ENCODE assay signal across 1 cellular context in the genomic region with DNA sequence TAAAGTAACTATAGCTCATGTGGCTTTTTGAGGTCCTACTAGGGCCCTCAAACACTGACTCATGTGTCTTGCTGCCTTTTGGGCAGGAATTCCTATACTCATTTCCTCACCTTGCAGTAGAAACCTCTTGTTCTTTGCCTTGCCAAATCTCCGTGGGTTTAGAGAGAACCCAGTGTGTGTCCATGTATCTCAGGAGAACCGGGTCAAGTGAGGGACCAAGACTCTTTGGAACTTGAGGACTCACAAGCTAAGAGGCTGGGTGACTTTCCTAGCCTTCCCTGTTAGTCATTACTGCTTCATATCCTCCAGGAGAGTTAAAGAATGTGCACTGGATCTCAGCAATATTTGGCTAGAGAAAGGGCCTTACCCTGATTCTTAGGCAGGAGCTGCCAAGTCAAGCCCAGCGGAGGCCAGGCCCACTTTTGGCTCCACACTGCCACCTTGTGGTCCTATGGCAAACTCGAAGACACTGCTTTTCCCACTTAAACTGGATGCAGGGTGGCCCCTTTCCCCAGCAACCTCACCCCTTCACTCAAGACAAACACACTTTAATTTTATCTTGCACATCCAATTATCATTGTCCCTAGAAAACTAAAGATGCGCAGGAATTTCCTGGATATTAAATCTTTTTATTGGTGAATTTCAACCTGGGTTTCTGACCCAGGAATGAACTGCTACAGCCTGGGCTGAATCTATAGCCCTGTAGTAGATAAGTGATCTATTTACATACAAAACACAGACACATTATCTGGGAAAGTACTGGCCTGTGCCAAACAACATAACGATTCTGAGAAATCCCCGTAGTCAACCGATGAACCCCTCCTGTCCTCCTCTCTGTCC.
A peak's percentile ranks its signal among the peaks of the same experiment; 100 is the strongest.
TF ChIP-seq lines count a peak whose summit lies in the region.

No MANE protein-coding gene starts in this region.

TF ChIP-seq in HEK293, 187 proteins besides CTCF, POLR2A, EP300 and RAD21 (continued from another document):
- TF ChIP-seq, protein P1, sequence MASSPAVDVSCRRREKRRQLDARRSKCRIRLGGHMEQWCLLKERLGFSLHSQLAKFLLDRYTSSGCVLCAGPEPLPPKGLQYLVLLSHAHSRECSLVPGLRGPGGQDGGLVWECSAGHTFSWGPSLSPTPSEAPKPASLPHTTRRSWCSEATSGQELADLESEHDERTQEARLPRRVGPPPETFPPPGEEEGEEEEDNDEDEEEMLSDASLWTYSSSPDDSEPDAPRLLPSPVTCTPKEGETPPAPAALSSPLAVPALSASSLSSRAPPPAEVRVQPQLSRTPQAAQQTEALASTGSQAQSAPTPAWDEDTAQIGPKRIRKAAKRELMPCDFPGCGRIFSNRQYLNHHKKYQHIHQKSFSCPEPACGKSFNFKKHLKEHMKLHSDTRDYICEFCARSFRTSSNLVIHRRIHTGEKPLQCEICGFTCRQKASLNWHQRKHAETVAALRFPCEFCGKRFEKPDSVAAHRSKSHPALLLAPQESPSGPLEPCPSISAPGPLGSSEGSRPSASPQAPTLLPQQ (tag by site-specific recombination; IDR thresholded peaks at IDR 0.05): 0 out of 2 replicates have a peak, but pooled peaks have one; percentile 27
- TF ChIP-seq GFI1B (tag by site-specific recombination; IDR thresholded peaks at IDR 0.05): no peak
TF ChIP-seq in HEK293: peak in this region for 6.
